In genomic region chr22:31489632-31490495, GRCh38 we compare ENCODE assay signal across 8 cellular contexts. TPM values are rescaled to one million over a fixed set of nuclear protein-coding genes. Genes with fewer than 3 reads are reported as not detected.
DNase-seq lines count a peak whose midpoint lies in the region; ATAC-seq and TF ChIP-seq lines count a peak whose summit lies in the region.

Gene EIF4ENIF1 (minus strand): TSS chr22:31489842. CDS start chr22:31488718, 1,124 bp downstream.

- no peaks in the 10 kb centered on the region for H3K9me3 ChIP-seq in ectodermal cell (ENCODE audit: control insufficient read depth, low read length)

- 0% methylated on average over 99 to 100 of the region's 100 CpGs for WGBS in ectodermal cell, 2 experiments

- peak; percentile 20 for ATAC-seq in HG03378 (IDR thresholded peaks at IDR 0.05; ENCODE audit: unreplicated experiment)

- peaks cover 10% of the 10 kb centered on the region for H3K36me3 ChIP-seq in ectodermal cell (ENCODE audit: control insufficient read depth, insufficient read depth, low read length)

- TF ChIP-seq POLR2A in GM18951 (IDR thresholded peaks at IDR 0.05; ENCODE audit: extremely low read depth, insufficient read depth, insufficient read length): peak; percentile 74

- peak within 1 kb of the TSS; percentile 65 for H3K4me3 ChIP-seq in ectodermal cell (ENCODE audit: insufficient read depth, low read depth, low read length)

- peak within 1 kb of the TSS; percentile 86 for H3K27ac ChIP-seq in ectodermal cell (ENCODE audit: insufficient read depth, low read depth, low read length, poor library complexity, severe bottlenecking)

- H3K4me1 ChIP-seq in ectodermal cell (ENCODE audit: control insufficient read depth, insufficient read depth, low read length): peaks cover 8% of the 10 kb centered on the region

- in situ Hi-C loops in GM18951 (cut with MboI; ENCODE audit: low sequenced_read_pairs, unreplicated experiment): no loop called here

- no peaks in the 10 kb centered on the region for H3K27me3 ChIP-seq in ectodermal cell (ENCODE audit: control insufficient read depth, insufficient read depth, low read length, poor library complexity, severe bottlenecking)

- peak; percentile 95 for DNase-seq in AG08396 (ENCODE audit: low spot score)
- peak; percentile 25 for DNase-seq in NCI-H82 treated with DMSO at 0.1 percent for 48 hours (lab: John Stamatoyannopoulos, UW; ENCODE audit: unreplicated experiment)
- peak; percentile 62 to 73 for DNase-seq in activated CD8-positive, alpha-beta memory T cell treated with anti-CD3 and anti-CD28 coated beads for 1 hour (ENCODE audit: extremely low read depth in 1 of 2, low read depth in 1 of 2)
- DNase-seq in lung microvascular endothelial cell (ENCODE audit: low read depth in 2 of 2): peak; percentile 90 to 94
- DNase-seq in stimulated activated CD4-positive, alpha-beta T cell treated with anti-CD3 and anti-CD28 coated beads, TNF-alpha, amount 100 ng/mL, for 24 hours (ENCODE audit: low read depth in 3 of 3): peak; percentile 71 to 84 (median 81)

RNA-seq across cellular contexts. Expression of gene EIF4ENIF1, which starts in this region (rescaled TPM):
- 40.5 TPM for polyA plus RNA-seq in ectodermal cell (2013, experiment 1 of 4)
- 42.3 TPM for polyA plus RNA-seq in ectodermal cell (2013, experiment 2 of 4)
- 32.8 TPM for polyA plus RNA-seq in ectodermal cell (2013, experiment 3 of 4)
- polyA plus RNA-seq in ectodermal cell (2013, experiment 4 of 4): 38.3 TPM
- 6.5 and 11.5 TPM in 2 replicates for total RNA-seq in lung microvascular endothelial cell

Comparison
In these comparisons a context has a peak if more than half of its experiments do, and no peak if none do; other contexts are left out.
1. Peak in every context shown above with its lines: DNase-seq, ATAC-seq, H3K4me3 ChIP-seq and H3K27ac ChIP-seq.
2. DNase-seq: peak in every context shown above with its lines; median percentile 95 in AG08396; 92 in lung microvascular endothelial cell; 81 in stimulated activated CD4-positive, alpha-beta T cell treated with anti-CD3 and anti-CD28 coated beads, TNF-alpha, amount 100 ng/mL, for 24 hours; 68 in activated CD8-positive, alpha-beta memory T cell treated with anti-CD3 and anti-CD28 coated beads for 1 hour; 25 in NCI-H82 treated with DMSO at 0.1 percent for 48 hours.